ENCODE assay signal across 1 cellular context in the genomic region with DNA sequence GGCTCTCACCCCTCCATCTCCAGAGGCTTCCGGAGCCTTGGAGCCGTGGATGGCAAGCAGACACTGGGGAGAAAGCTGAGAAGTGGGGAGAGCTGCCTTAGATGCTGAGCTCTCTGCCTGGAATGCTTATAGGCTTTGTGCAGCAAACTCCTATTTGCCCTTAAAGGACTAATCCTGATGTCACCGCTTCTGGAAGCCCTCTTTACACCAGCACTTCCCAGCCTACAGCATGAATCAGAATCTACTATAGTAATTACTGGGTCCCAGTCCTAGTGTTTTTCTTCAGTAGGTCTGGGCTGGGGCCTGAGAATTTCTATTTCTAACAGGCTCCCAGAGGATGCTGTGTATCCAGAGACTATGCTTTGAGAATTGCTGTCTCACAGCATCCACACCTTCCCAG.
TF ChIP-seq lines count a peak whose summit lies in the region.

No MANE protein-coding gene starts in this region.

TF ChIP-seq in IMR-90, 13 proteins besides CTCF, POLR2A, EP300 and RAD21:
- TF ChIP-seq RFX5 (IDR thresholded peaks at IDR 0.05; ENCODE audit: low read depth, low read length) (no peak), NFE2L2 (IDR thresholded peaks at IDR 0.05; ENCODE audit: low read depth, low read length) (no peak), MXI1 (IDR thresholded peaks at IDR 0.05; ENCODE audit: borderline replicate concordance, low read depth, low read length) (no peak), ELK1 (IDR thresholded peaks at IDR 0.05; ENCODE audit: borderline replicate concordance, low read depth, low read length) (no peak), RCOR1 (IDR thresholded peaks at IDR 0.05; ENCODE audit: insufficient replicate concordance, low read length) (no peak), SMC3 (IDR thresholded peaks at IDR 0.05; ENCODE audit: low read depth, low read length) (no peak), BHLHE40 (IDR thresholded peaks at IDR 0.05; ENCODE audit: low read depth, low read length) (no peak), CHD1 (IDR thresholded peaks at IDR 0.05; ENCODE audit: low read depth, low read length) (no peak), MAFK (IDR thresholded peaks at IDR 0.05; ENCODE audit: low read depth, low read length) (no peak), CEBPB (IDR thresholded peaks at IDR 0.05; ENCODE audit: low read depth, low read length) (no peak), MAZ (IDR thresholded peaks at IDR 0.05; ENCODE audit: borderline replicate concordance, low read depth, low read length) (no peak), FOS (IDR thresholded peaks at IDR 0.05; ENCODE audit: low read depth, low read length) (no peak)
- TF ChIP-seq, protein P1, sequence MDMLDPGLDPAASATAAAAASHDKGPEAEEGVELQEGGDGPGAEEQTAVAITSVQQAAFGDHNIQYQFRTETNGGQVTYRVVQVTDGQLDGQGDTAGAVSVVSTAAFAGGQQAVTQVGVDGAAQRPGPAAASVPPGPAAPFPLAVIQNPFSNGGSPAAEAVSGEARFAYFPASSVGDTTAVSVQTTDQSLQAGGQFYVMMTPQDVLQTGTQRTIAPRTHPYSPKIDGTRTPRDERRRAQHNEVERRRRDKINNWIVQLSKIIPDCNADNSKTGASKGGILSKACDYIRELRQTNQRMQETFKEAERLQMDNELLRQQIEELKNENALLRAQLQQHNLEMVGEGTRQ (IDR thresholded peaks at IDR 0.05; ENCODE audit: low read depth, low read length) = no peak
